ENCODE assay signal across 8 cellular contexts in the genomic region with DNA sequence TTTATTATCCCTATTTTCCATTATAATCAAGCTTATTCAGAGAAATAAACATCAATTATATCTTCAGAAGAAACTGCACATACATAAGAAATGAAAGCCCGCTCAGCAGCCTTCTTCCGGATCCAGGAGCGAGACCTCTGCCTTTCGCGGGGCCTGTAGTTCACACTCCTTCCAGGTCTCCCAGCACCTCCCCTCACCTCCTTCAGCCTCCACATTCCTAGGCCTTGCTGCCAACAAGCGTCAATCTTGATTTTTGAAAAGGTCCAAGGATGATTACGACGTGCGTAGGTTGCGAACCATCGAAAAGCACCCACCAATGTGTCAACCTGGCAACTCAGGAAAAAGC. TPM values are rescaled to one million over a fixed set of nuclear protein-coding genes. Genes with fewer than 3 reads are reported as not detected.
DNase-seq lines count a peak whose midpoint lies in the region; ATAC-seq and TF ChIP-seq lines count a peak whose summit lies in the region.

No MANE protein-coding gene starts in this region.

- no peaks in the 10 kb centered on the region for H3K27me3 ChIP-seq in BE2C
- H3K27me3 ChIP-seq in naive thymus-derived CD4-positive, alpha-beta T cell (ENCODE audit: control insufficient read depth in 2 of 2, insufficient read depth in 2 of 2, low read length in 2 of 2): no peaks in the 10 kb centered on the region

- POLR2A ChIA-PET in MCF 10A (lab: Yijun Ruan, JAX): interaction anchor here (0.6 to 2.5 kb wide), 7 partner anchors 11 to 1480 kb away, joined by 3 to 36 read pairs (median 3); no protein-coding TSS in a partner anchor
- POLR2A ChIA-PET in naive thymus-derived CD4-positive, alpha-beta T cell (lab: Charles Lee): no interaction called here

- H3K4me1 ChIP-seq in BE2C: no peaks in the 10 kb centered on the region; the same call in 1 of the 2 replicates
- H3K4me1 ChIP-seq in naive thymus-derived CD4-positive, alpha-beta T cell (ENCODE audit: control insufficient read depth in 2 of 2, insufficient read depth in 2 of 2, low read length in 2 of 2): peaks cover 23 to 29% of the 10 kb centered on the region in 2 donors

- intact Hi-C loops in MCF 10A (cut with micrococcal nuclease): loop anchor here (2.0 kb wide), 1 partner anchor 33 kb away; no protein-coding TSS in a partner anchor
- intact Hi-C loops in naive thymus-derived CD4-positive, alpha-beta T cell (cut with micrococcal nuclease): loop anchor here (1.0 to 5.0 kb wide), 10 partner anchors 155 to 1975 kb away; a partner anchor contains a TSS

- H3K27me3 Mint-ChIP-seq in MCF 10A (ENCODE audit: insufficient read depth, unreplicated experiment): no peaks in the 10 kb centered on the region
- H3K27me3 Mint-ChIP-seq in naive thymus-derived CD4-positive, alpha-beta T cell: peaks cover 0 to 6% (median 0%) of the 10 kb centered on the region in 5 donors

- no peaks in the 10 kb centered on the region for H3K36me3 ChIP-seq in BE2C
- peaks cover 0 to 6% (median 0%) of the 10 kb centered on the region in 3 experiments for H3K36me3 ChIP-seq in naive thymus-derived CD4-positive, alpha-beta T cell (ENCODE audit: control insufficient read depth in 2 of 3, insufficient read depth in 3 of 3, low read length in 3 of 3)

- peak overlapping the region; percentile 91 for H3K4me3 Mint-ChIP-seq in MCF 10A (ENCODE audit: unreplicated experiment)
- peak overlapping the region in 9 of 10 donors; percentile 96 to 100 (median 99) for H3K4me3 Mint-ChIP-seq in naive thymus-derived CD4-positive, alpha-beta T cell

- H3K36me3 Mint-ChIP-seq in MCF 10A (ENCODE audit: insufficient read depth, unreplicated experiment): no peaks in the 10 kb centered on the region
- H3K36me3 Mint-ChIP-seq in naive thymus-derived CD4-positive, alpha-beta T cell: peaks cover 0 to 7% (median 3%) of the 10 kb centered on the region in 5 donors

- no peak for TF ChIP-seq CTCF in BE2C (IDR thresholded peaks at IDR 0.05; ENCODE audit: low read depth, low read length)
- TF ChIP-seq CTCF in MCF 10A (IDR thresholded peaks at IDR 0.05; ENCODE audit: unreplicated experiment): no peak

- no TSS peak for BruUV-seq in MCF 10A (replicated peaks; lab: Mats Ljungman, UMichigan)

- DNase-seq in BE2C: no peak
- DNase-seq in MCF 10A (ENCODE audit: unreplicated experiment): no peak
- DNase-seq in naive thymus-derived CD4-positive, alpha-beta T cell: peak in 1 of 9 donors; percentile 11
- DNase-seq in activated effector memory CD4-positive, alpha-beta T cell treated with anti-CD3 and anti-CD28 coated beads, Interleukin-2, amount 50 U/mL, for 16 hours: no peak
- no peak for DNase-seq in kidney tubule cell (ENCODE audit: low spot score)
- no peak for DNase-seq in NCI-H82 (lab: John Stamatoyannopoulos, UW)

- CTCF ChIA-PET in MCF 10A (lab: Yijun Ruan, JAX): interaction anchor here (0.8 to 2.0 kb wide), 2 partner anchors 14 to 22 kb away, joined by 3 to 6 read pairs; no protein-coding TSS in a partner anchor
- CTCF ChIA-PET in naive thymus-derived CD4-positive, alpha-beta T cell (lab: Charles Lee): no interaction called here

- ATAC-seq in HG03103 (IDR thresholded peaks at IDR 0.05; ENCODE audit: low read depth, unreplicated experiment) (peak; percentile 5), GM21423 (IDR thresholded peaks at IDR 0.05; ENCODE audit: unreplicated experiment) (no peak)
- peak; percentile 1 for ATAC-seq in naive thymus-derived CD4-positive, alpha-beta T cell

- no peaks in the 10 kb centered on the region for H3K9me3 Mint-ChIP-seq in MCF 10A (ENCODE audit: unreplicated experiment)
- H3K9me3 Mint-ChIP-seq in naive thymus-derived CD4-positive, alpha-beta T cell: no peaks in the 10 kb centered on the region

- H3K27ac Mint-ChIP-seq in MCF 10A (ENCODE audit: low read depth, unreplicated experiment): peak overlapping the region; percentile 97
- H3K27ac Mint-ChIP-seq in naive thymus-derived CD4-positive, alpha-beta T cell: peak overlapping the region in 7 of 9 donors; percentile 33 to 98 (median 94)

- H3K9me3 ChIP-seq in BE2C: no peaks in the 10 kb centered on the region
- no peaks in the 10 kb centered on the region for H3K9me3 ChIP-seq in naive thymus-derived CD4-positive, alpha-beta T cell (ENCODE audit: control insufficient read depth in 2 of 3, low read length in 3 of 3)

- peak overlapping the region; percentile 24; the same call in 1 of the 2 replicates for H3K4me3 ChIP-seq in BE2C (ENCODE audit: low read depth, low read length)
- H3K4me3 ChIP-seq in naive thymus-derived CD4-positive, alpha-beta T cell (ENCODE audit: low read length): peak overlapping the region; percentile 40

- H3K4me1 Mint-ChIP-seq in MCF 10A (ENCODE audit: insufficient read depth, unreplicated experiment): peaks cover 23% of the 10 kb centered on the region
- peaks cover 26 to 54% (median 46%) of the 10 kb centered on the region in 7 donors for H3K4me1 Mint-ChIP-seq in naive thymus-derived CD4-positive, alpha-beta T cell

- peak overlapping the region; percentile 78 for H3K27ac ChIP-seq in naive thymus-derived CD4-positive, alpha-beta T cell (ENCODE audit: low read depth, low read length)

RNA-seq across cellular contexts. Expression of a gene that starts 0.4 kb away (rescaled TPM):
- polyA plus RNA-seq in BE2C (2012; ENCODE audit: insufficient read depth, insufficient read length, low read depth): 53.3 TPM
- 41.8 and 42.3 TPM in 2 replicates for total RNA-seq in MCF 10A (2022)
- 10 to 100 TPM; 34.5 to 54.3 (median 48.3) TPM for total RNA-seq in naive thymus-derived CD4-positive, alpha-beta T cell
- 10 to 100 TPM; 23.8 to 30.7 TPM for polyA plus RNA-seq in naive thymus-derived CD4-positive, alpha-beta T cell
